Comparison of ENCODE assay signal across 1 cellular context in the genomic region with DNA sequence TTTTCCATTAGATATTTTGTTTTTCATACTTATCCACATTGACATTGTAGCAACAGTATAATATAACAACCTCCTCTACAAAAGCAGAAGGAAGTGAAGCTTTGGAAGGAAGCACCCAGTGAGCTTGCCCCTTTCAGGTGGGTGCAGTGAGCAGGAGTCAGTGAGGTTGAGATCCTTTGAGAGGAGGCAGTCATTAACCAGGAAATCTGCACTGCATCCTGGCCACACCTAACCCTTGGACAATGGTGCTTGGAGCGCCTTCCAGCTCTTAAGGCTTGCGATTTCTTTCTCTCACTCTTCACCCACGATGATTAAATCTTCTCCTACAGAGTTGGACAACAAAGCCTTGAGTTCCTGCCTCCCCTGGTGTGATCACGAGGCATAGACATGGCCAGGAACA.
TF ChIP-seq lines count a peak whose summit lies in the region.

No MANE protein-coding gene starts in this region.

TF ChIP-seq in A549, 52 proteins besides CTCF, POLR2A, EP300 and RAD21:
- no peak for TF ChIP-seq TFCP2L1 (CRISPR knock-in tag; IDR thresholded peaks at IDR 0.05)
- TF ChIP-seq CHD2 (IDR thresholded peaks at IDR 0.05; ENCODE audit: low read length, partially characterized antibody): no peak
- TF ChIP-seq, protein P1, sequence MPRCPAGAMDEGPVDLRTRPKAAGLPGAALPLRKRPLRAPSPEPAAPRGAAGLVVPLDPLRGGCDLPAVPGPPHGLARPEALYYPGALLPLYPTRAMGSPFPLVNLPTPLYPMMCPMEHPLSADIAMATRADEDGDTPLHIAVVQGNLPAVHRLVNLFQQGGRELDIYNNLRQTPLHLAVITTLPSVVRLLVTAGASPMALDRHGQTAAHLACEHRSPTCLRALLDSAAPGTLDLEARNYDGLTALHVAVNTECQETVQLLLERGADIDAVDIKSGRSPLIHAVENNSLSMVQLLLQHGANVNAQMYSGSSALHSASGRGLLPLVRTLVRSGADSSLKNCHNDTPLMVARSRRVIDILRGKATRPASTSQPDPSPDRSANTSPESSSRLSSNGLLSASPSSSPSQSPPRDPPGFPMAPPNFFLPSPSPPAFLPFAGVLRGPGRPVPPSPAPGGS (IDR thresholded peaks at IDR 0.05): no peak
- TF ChIP-seq PHF8 (IDR thresholded peaks at IDR 0.05; ENCODE audit: borderline replicate concordance, low read depth): no peak
- no peak for TF ChIP-seq CBX2 (IDR thresholded peaks at IDR 0.05; ENCODE audit: borderline replicate concordance, low read depth)
- TF ChIP-seq HDAC2 (IDR thresholded peaks at IDR 0.05): no peak
- TF ChIP-seq ZNF302 (CRISPR knock-in tag; IDR thresholded peaks at IDR 0.05): no peak
- no peak for TF ChIP-seq SMC3 (IDR thresholded peaks at IDR 0.05)
- no peak for TF ChIP-seq PBX3 (IDR thresholded peaks at IDR 0.05)
- no peak for TF ChIP-seq ESRRA (IDR thresholded peaks at IDR 0.05; ENCODE audit: borderline replicate concordance, low read length)
- no peak for TF ChIP-seq HMGXB4 (CRISPR knock-in tag; IDR thresholded peaks at IDR 0.05; ENCODE audit: borderline replicate concordance)
- TF ChIP-seq FOXS1 (CRISPR knock-in tag; IDR thresholded peaks at IDR 0.05): no peak
- TF ChIP-seq NFE2L2 (conservative IDR thresholded peaks at IDR 0.05; ENCODE audit: low read length): no peak
- TF ChIP-seq USF2 (IDR thresholded peaks at IDR 0.05): no peak
- no peak for TF ChIP-seq HEYL (CRISPR knock-in tag; IDR thresholded peaks at IDR 0.05)
- no peak for TF ChIP-seq RFX5 (IDR thresholded peaks at IDR 0.05)
- TF ChIP-seq POLR2AphosphoS2 (conservative IDR thresholded peaks at IDR 0.05; ENCODE audit: low read length): no peak
